24 cellular contexts compared by ENCODE assay signal in the genomic region with DNA sequence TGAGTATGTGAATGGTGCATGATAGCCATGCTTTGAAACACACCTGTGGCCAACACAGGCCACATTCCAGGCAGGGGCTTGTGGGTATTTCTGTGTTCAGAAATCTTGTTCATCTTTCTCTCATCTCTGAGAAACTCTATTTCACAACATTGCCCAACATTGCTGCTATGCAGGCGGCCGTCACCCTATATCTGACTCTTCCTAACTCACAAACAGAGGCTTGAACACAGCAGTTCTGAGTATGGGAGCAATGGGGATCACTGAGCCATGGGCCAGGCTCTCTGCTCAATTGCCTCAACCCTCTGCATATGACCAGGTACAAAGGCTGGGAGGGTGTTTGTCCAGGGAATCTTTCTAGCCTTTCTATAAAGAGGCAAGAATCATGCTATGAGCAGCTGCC.
A peak's percentile ranks its signal among the peaks of the same experiment; 100 is the strongest.
DNase-seq lines count a peak whose midpoint lies in the region; ATAC-seq, FAIRE-seq and TF ChIP-seq lines count a peak whose summit lies in the region.
"Had no signal": no experiment of that assay in that cellular context is flagged by ENCODE, and none has a peak within 500 bp of the region (broad histone marks: within the 10 kb centered on the region; RNA-seq: fewer than 3 reads in every experiment).

No MANE protein-coding gene starts in this region.

- no peak for TF ChIP-seq EP300 in H1 (IDR thresholded peaks at IDR 0.05; ENCODE audit: borderline replicate concordance in 1 of 2, low read depth in 2 of 2, low read length in 2 of 2)

- no peaks in the 10 kb centered on the region for H3K79me1 ChIP-seq in H1 (ENCODE audit: low read depth, low read length)

- no peaks in the 10 kb centered on the region for H3K23me2 ChIP-seq in H1 (ENCODE audit: low read depth, low read length)

- H3K4me1 Mint-ChIP-seq in osteocyte (ENCODE audit: unreplicated experiment) (no peaks in the 10 kb centered on the region), type B pancreatic cell (ENCODE audit: unreplicated experiment) (peaks cover 6% of the 10 kb centered on the region)
- H3K4me1 Mint-ChIP-seq: B cell; CD4-positive, CD25-positive, alpha-beta regulatory T cell had no signal

- DNase-seq in SIG-M5 treated with dmso at 0.1 percent for 504 hours (lab: John Stamatoyannopoulos, UW; ENCODE audit: unreplicated experiment), result peak; percentile 1
- no peak for DNase-seq in SIG-M5 (lab: John Stamatoyannopoulos, UW)
- peak in 1 of 2 experiments; percentile 17 for DNase-seq in H1 (ENCODE audit: low read depth in 1 of 2, low spot score in 2 of 2)
- peak; percentile 51 for DNase-seq in osteocyte (ENCODE audit: extremely low spot score, unreplicated experiment)
- peak; percentile 7 for DNase-seq in type B pancreatic cell (ENCODE audit: extremely low spot score, unreplicated experiment)
- DNase-seq in activated CD4-positive, alpha-beta T cell treated with anti-CD3 and anti-CD28 coated beads for 4 hours, result no peak
- DNase-seq in globus pallidus (ENCODE audit: low spot score), result no peak
- DNase-seq: CD4-positive, CD25-positive, alpha-beta regulatory T cell; DMS 273 treated with DMSO at 0.1 percent for 48 hours; DMS79; EL; GDM1; HFFc6 had no signal

- no peak overlapping the region for H3K27ac Mint-ChIP-seq in osteocyte (ENCODE audit: unreplicated experiment)
- H3K27ac Mint-ChIP-seq in type B pancreatic cell, result no peak overlapping the region
- H3K27ac Mint-ChIP-seq: B cell; CD4-positive, CD25-positive, alpha-beta regulatory T cell; CD8-positive, alpha-beta T cell; GM23338; HFFc6 had no signal

- H2BK12ac ChIP-seq in H1 (ENCODE audit: low read depth, low read length), result no peak overlapping the region

- POLR2A ChIA-PET in H1 (lab: Charles Lee; ENCODE audit: partially characterized antibody), result no interaction called here

- H4K91ac ChIP-seq in H1 (replicated peaks; ENCODE audit: insufficient read length, low read length), result no peak overlapping the region

- 100% methylated on average over 2 of the region's 2 CpGs; no CpG with 5 or more reads in 1 of the 2 experiments for WGBS in H1 (ENCODE audit: extremely low coverage in 1 of 2, insufficient coverage in 1 of 2, insufficient read length in 1 of 2, insufficient replicate concordance in 2 of 2, low coverage in 1 of 2, low lambda C conversion rate in 2 of 2, missing lambda C conversion rate in 1 of 2), 2 experiments

- CTCF ChIA-PET in H1 (lab: Charles Lee; ENCODE audit: partially characterized antibody), result interaction anchor here (1.0 to 7.3 kb wide), 21 partner anchors 10 to 182 kb away, joined by 3 to 96 read pairs (median 6); no protein-coding TSS in a partner anchor

- no peak overlapping the region for H3K4me3 ChIP-seq in H1 (ENCODE audit: extremely low read depth in 1 of 4, insufficient read depth in 2 of 4, low read depth in 3 of 4, low read length in 4 of 4)
- H3K4me3 ChIP-seq: BLaER1, GM12878, GM23338, HAP-1 had no signal

- H3K36me3 Mint-ChIP-seq in osteocyte (ENCODE audit: unreplicated experiment) (no peaks in the 10 kb centered on the region), type B pancreatic cell (no peaks in the 10 kb centered on the region)
- H3K36me3 Mint-ChIP-seq: CD4-positive, CD25-positive, alpha-beta regulatory T cell; CD8-positive, alpha-beta T cell had no signal

- H2BK20ac ChIP-seq in H1 (ENCODE audit: low read length), result 0 out of 2 replicates have a peak overlapping the region, but pooled peaks have one; percentile 53

- TF ChIP-seq POLR2A in H1 (IDR thresholded peaks at IDR 0.05; ENCODE audit: control extremely low read depth in 1 of 2, low read depth in 2 of 2, low read length in 2 of 2), result no peak

- no peaks in the 10 kb centered on the region for H3K36me3 ChIP-seq in H1 (ENCODE audit: control insufficient read depth in 2 of 4, insufficient read depth in 4 of 4, low read length in 3 of 4)
- H3K36me3 ChIP-seq: BLaER1, HAP-1 had no signal

- no peak overlapping the region for H2BK5ac ChIP-seq in H1 (ENCODE audit: low read depth, low read length)

- no peak overlapping the region for H2AK5ac ChIP-seq in H1 (ENCODE audit: low read depth, low read length)

- H3K9me3 Mint-ChIP-seq in osteocyte (ENCODE audit: unreplicated experiment) (no peaks in the 10 kb centered on the region), type B pancreatic cell (no peaks in the 10 kb centered on the region)
- H3K9me3 Mint-ChIP-seq: CD8-positive, alpha-beta T cell; GM23338 had no signal

- H4K5ac ChIP-seq in H1 (ENCODE audit: insufficient read length, low read depth, low read length), result no peak overlapping the region

- no peak overlapping the region; the same call in 1 of the 2 replicates for H4K8ac ChIP-seq in H1 (ENCODE audit: extremely low read depth, insufficient read depth, low read length)

- no peaks in the 10 kb centered on the region for H3K9me3 ChIP-seq in H1 (ENCODE audit: insufficient read depth in 2 of 2, low read depth in 1 of 2, low read length in 1 of 2)
- H3K9me3 ChIP-seq: BLaER1, HAP-1 had no signal

- TF ChIP-seq CTCF in H1 (IDR thresholded peaks at IDR 0.05; ENCODE audit: control extremely low read depth in 1 of 3, insufficient read depth in 1 of 3, low read depth in 1 of 3, low read length in 3 of 3) (no peak), osteocyte (IDR thresholded peaks at IDR 0.05) (no peak), type B pancreatic cell (conservative IDR thresholded peaks at IDR 0.05) (no peak)

- no peak overlapping the region; the same call in 1 of the 2 replicates for H2BK15ac ChIP-seq in H1 (ENCODE audit: low read length)

- no peak overlapping the region for H3K4me2 ChIP-seq in H1 (ENCODE audit: insufficient read depth in 1 of 2, low read depth in 2 of 2, low read length in 2 of 2)
- H3K4me2 ChIP-seq: BLaER1, GM23338 had no signal

- no peak overlapping the region for H3K4ac ChIP-seq in H1 (replicated peaks; ENCODE audit: insufficient read length, low read depth, low read length)

- no peak overlapping the region for H3K14ac ChIP-seq in H1 (ENCODE audit: insufficient read length)

- H3K4me3 Mint-ChIP-seq in osteocyte (ENCODE audit: unreplicated experiment) (no peak overlapping the region), type B pancreatic cell (no peak overlapping the region)
- H3K4me3 Mint-ChIP-seq: B cell; CD4-positive, CD25-positive, alpha-beta regulatory T cell; CD8-positive, alpha-beta T cell; GM23338; HFFc6 had no signal

- no peaks in the 10 kb centered on the region for H4K20me1 ChIP-seq in H1 (replicated peaks in 1 of 2; ENCODE audit: control insufficient read depth in 1 of 2, insufficient read depth in 2 of 2, low read length in 2 of 2)
- H4K20me1 ChIP-seq: BLaER1 had no signal

- no peak overlapping the region for H3K27ac ChIP-seq in H1 (ENCODE audit: low read depth, low read length)
- H3K27ac ChIP-seq: 22Rv1, BLaER1, C4-2B had no signal

- H3K79me2 ChIP-seq in H1 (ENCODE audit: control insufficient read depth in 1 of 2, insufficient read depth in 2 of 2, low read length in 2 of 2), result no peaks in the 10 kb centered on the region

- no peak for ATAC-seq in HG02884 (IDR thresholded peaks at IDR 0.05; ENCODE audit: unreplicated experiment)
- ATAC-seq: CD8-positive, alpha-beta T cell; GM12878 had no signal

- H3K9ac ChIP-seq in H1 (replicated peaks in 1 of 4; ENCODE audit: extremely low read depth in 1 of 4, low read depth in 3 of 4, low read length in 3 of 4), result no peak overlapping the region
- H3K9ac ChIP-seq: BLaER1 had no signal

- H3K56ac ChIP-seq in H1 (replicated peaks; ENCODE audit: insufficient read length, low read depth, low read length), result no peak overlapping the region

- H2BK120ac ChIP-seq in H1 (replicated peaks; ENCODE audit: low read depth, low read length), result no peak overlapping the region

- no peak overlapping the region for H2AFZ ChIP-seq in H1 (ENCODE audit: low read length)
- H2AFZ ChIP-seq: GM23338 had no signal

- no peak overlapping the region for H3K23ac ChIP-seq in H1 (ENCODE audit: insufficient read length)

- H3K18ac ChIP-seq in H1 (ENCODE audit: extremely low read depth, low read length), result no peak overlapping the region

- peaks cover 0 to 4% (median 0%) of the 10 kb centered on the region in 4 experiments; a peak in 2 of 7 replicates for H3K27me3 ChIP-seq in H1 (replicated peaks in 1 of 4; ENCODE audit: control insufficient read depth in 3 of 4, extremely low read depth in 1 of 4, insufficient read depth in 3 of 4, low read length in 3 of 4)
- H3K27me3 ChIP-seq: BLaER1 had no signal

- no peaks in the 10 kb centered on the region for H3K27me3 Mint-ChIP-seq in osteocyte (ENCODE audit: unreplicated experiment)
- peaks cover 38% of the 10 kb centered on the region for H3K27me3 Mint-ChIP-seq in type B pancreatic cell

- no peak for TF ChIP-seq RAD21 in H1 (IDR thresholded peaks at IDR 0.05 in 1 of 2, conservative IDR thresholded peaks at IDR 0.05 in 1 of 2; ENCODE audit: low read depth in 2 of 2, low read length in 2 of 2)

- FAIRE-seq in H1 (lab: Jason Lieb, UNC), result no peak
- FAIRE-seq: A204.1, GM12878, H54 had no signal

- H3K4me1 ChIP-seq in H1 (replicated peaks in 1 of 4; ENCODE audit: control insufficient read depth in 3 of 4, insufficient read depth in 4 of 4, low read length in 3 of 4), result peaks cover 0 to 8% (median 2%) of the 10 kb centered on the region in 4 experiments; a peak in 3 of 7 replicates
- H3K4me1 ChIP-seq: BLaER1, HAP-1 had no signal

Comparison
In these comparisons a context has a peak if more than half of its experiments do, and no peak if none do; other contexts are left out.
1. DNase-seq: peak in SIG-M5 treated with dmso at 0.1 percent for 504 hours (single experiment), osteocyte (single experiment) and type B pancreatic cell (single experiment); none in SIG-M5 (single experiment), activated CD4-positive, alpha-beta T cell treated with anti-CD3 and anti-CD28 coated beads for 4 hours (0 of 2) and globus pallidus (single experiment).